8 cellular contexts compared by ENCODE assay signal in genomic region chr5:87069974-87070608, GRCh38.
A peak's percentile ranks its signal among the peaks of the same experiment; 100 is the strongest.
DNase-seq lines count a peak whose midpoint lies in the region; ATAC-seq and TF ChIP-seq lines count a peak whose summit lies in the region.

No MANE protein-coding gene starts in this region.

- intact Hi-C loops in MCF 10A (cut with micrococcal nuclease): loop anchor here (1.0 to 2.0 kb wide), 3 partner anchors 139 to 330 kb away; no protein-coding TSS in a partner anchor

- CTCF ChIA-PET in MCF 10A (lab: Yijun Ruan, JAX): interaction anchor here (0.6 to 2.9 kb wide), 21 partner anchors 12 to 956 kb away, joined by 3 to 38 read pairs (median 4); no protein-coding TSS in a partner anchor

- TF ChIP-seq CTCF in MCF 10A (IDR thresholded peaks at IDR 0.05; ENCODE audit: unreplicated experiment): peak; percentile 52

- H3K27ac Mint-ChIP-seq in MCF 10A (ENCODE audit: low read depth, unreplicated experiment): no peak overlapping the region

- DNase-seq in D341Med (ENCODE audit: low spot score) (peak; percentile 20), LoVo (ENCODE audit: low spot score) (peak; percentile 13), MCF 10A (ENCODE audit: unreplicated experiment) (peak; percentile 65), medulla oblongata (ENCODE audit: extremely low spot score) (peak; percentile 64), SHP77 treated with DMSO at 0.1 percent for 48 hours (lab: John Stamatoyannopoulos, UW) (no peak), DMS79 treated with DMSO at 0.1 percent for 48 hours (lab: John Stamatoyannopoulos, UW) (no peak), HuH-7.5 (ENCODE audit: low spot score) (no peak)

- BruUV-seq in MCF 10A (replicated peaks; lab: Mats Ljungman, UMichigan): no TSS peak

- peaks cover 10% of the 10 kb centered on the region for H3K4me1 Mint-ChIP-seq in MCF 10A (ENCODE audit: insufficient read depth, unreplicated experiment)

- no peaks in the 10 kb centered on the region for H3K9me3 Mint-ChIP-seq in MCF 10A (ENCODE audit: unreplicated experiment)

- no peaks in the 10 kb centered on the region for H3K27me3 Mint-ChIP-seq in MCF 10A (ENCODE audit: insufficient read depth, unreplicated experiment)

- POLR2A ChIA-PET in MCF 10A (lab: Yijun Ruan, JAX): interaction anchor here (0.6 to 1.9 kb wide), 3 partner anchors 198 to 330 kb away, joined by 3 to 14 read pairs (median 5); partner anchors contain the start of gene RASA1

- no peaks in the 10 kb centered on the region for H3K36me3 Mint-ChIP-seq in MCF 10A (ENCODE audit: insufficient read depth, unreplicated experiment)

- peak; percentile 82 for ATAC-seq in GM19438 (IDR thresholded peaks at IDR 0.05; ENCODE audit: low read depth, unreplicated experiment)

- no peak overlapping the region for H3K4me3 Mint-ChIP-seq in MCF 10A (ENCODE audit: unreplicated experiment)

Comparison
In these comparisons a context has a peak if more than half of its experiments do, and no peak if none do; other contexts are left out.
1. DNase-seq: peak in D341Med (single experiment), LoVo (single experiment), MCF 10A (single experiment) and medulla oblongata (single experiment); none in SHP77 treated with DMSO at 0.1 percent for 48 hours (single experiment), DMS79 treated with DMSO at 0.1 percent for 48 hours (single experiment) and HuH-7.5 (single experiment).